Comparison of ENCODE assay signal across 28 cellular contexts in genomic region chr13:73956795-73957408, GRCh38.
"Had no signal": no experiment of that assay in that cellular context is flagged by ENCODE, and none has a peak within 500 bp of the region (broad histone marks: within the 10 kb centered on the region; RNA-seq: fewer than 3 reads in every experiment).

No MANE protein-coding gene starts in this region.

- H3K9me3 Mint-ChIP-seq: activated T-helper 1 cell treated with anti-CD3 and anti-CD28 coated beads, Interleukin-12 subunit alpha, Interleukin-12 subunit beta, Interleukin-2, Interleukin-4 antibody, amounts not matched to agents 30 ng/mL and 10 ng/mL and 1 ng/mL, durations not matched to agents 14 hours and 24 hours and 36 hours; natural killer cell had no signal

- FAIRE-seq: astrocyte, islet of Langerhans, urothelium cell line had no signal

- H3K4me3 Mint-ChIP-seq: activated CD4-positive, alpha-beta T cell treated with anti-CD3 and anti-CD28 coated beads for 36 hours; activated naive CD4-positive, alpha-beta T cell treated with anti-CD3 and anti-CD28 coated beads for 36 hours; activated T-helper 1 cell treated with anti-CD3 and anti-CD28 coated beads, Interleukin-12 subunit alpha, Interleukin-12 subunit beta, Interleukin-2, Interleukin-4 antibody, amounts not matched to agents 30 ng/mL and 10 ng/mL and 1 ng/mL, durations not matched to agents 14 hours and 24 hours and 36 hours; natural killer cell; stimulated activated memory B cell treated with anti-CD40 and anti-IgM and Interleukin-4, amounts not matched to agents 10 μg/mL and 1 μg/mL and 100 μg/mL, for 72 hours had no signal

- H3K36me3 Mint-ChIP-seq: natural killer cell had no signal

- DNase-seq: activated CD4-positive, alpha-beta T cell treated with anti-CD3 and anti-CD28 coated beads for 36 hours; activated CD4-positive, CD25-positive, alpha-beta regulatory T cell; activated CD8-positive, alpha-beta memory T cell treated with anti-CD3 and anti-CD28 coated beads, Interleukin-2, amount 50 U/mL, for 4 hours; activated effector memory CD4-positive, alpha-beta T cell treated with anti-CD3 and anti-CD28 coated beads, Interleukin-2, amount 50 U/mL, for 16 hours; activated naive CD4-positive, alpha-beta T cell treated with anti-CD3 and anti-CD28 coated beads for 36 hours; activated T-cell treated with anti-CD3 and anti-CD28 coated beads, Interleukin-2, amount 50 U/mL, for 1 hour; amniotic stem cell; brain microvascular endothelial cell; dorsolateral prefrontal cortex; effector memory CD4-positive, alpha-beta T cell; erythroblast; gastrocnemius medialis; glutamatergic neuron; left lung; lower lobe of right lung; mesendoderm; natural killer cell; posterior cingulate gyrus; right cardiac atrium; spleen; T-helper 2 cell; testis; trophoblast cell had no signal

- H3K27me3 Mint-ChIP-seq: activated CD4-positive, alpha-beta T cell treated with anti-CD3 and anti-CD28 coated beads for 36 hours; stimulated activated memory B cell treated with anti-CD40 and anti-IgM and Interleukin-4, amounts not matched to agents 10 μg/mL and 1 μg/mL and 100 μg/mL, for 72 hours had no signal

- ATAC-seq: activated CD4-positive, alpha-beta T cell treated with anti-CD3 and anti-CD28 coated beads for 36 hours; gastrocnemius medialis; left lung; lower lobe of right lung; natural killer cell; right cardiac atrium; stimulated activated memory B cell treated with anti-CD40 and anti-IgM and Interleukin-4, amounts not matched to agents 10 μg/mL and 1 μg/mL and 100 μg/mL, for 72 hours had no signal

- H3K9me3 ChIP-seq: gastrocnemius medialis, lower lobe of right lung, testis had no signal

- H3K27ac Mint-ChIP-seq: activated CD4-positive, alpha-beta T cell treated with anti-CD3 and anti-CD28 coated beads for 36 hours; activated naive CD4-positive, alpha-beta T cell treated with anti-CD3 and anti-CD28 coated beads for 36 hours; activated T-helper 1 cell treated with anti-CD3 and anti-CD28 coated beads, Interleukin-12 subunit alpha, Interleukin-12 subunit beta, Interleukin-2, Interleukin-4 antibody, amounts not matched to agents 30 ng/mL and 10 ng/mL and 1 ng/mL, durations not matched to agents 14 hours and 24 hours and 36 hours had no signal
